Comparison of ENCODE assay signal across 8 cellular contexts in the genomic region with DNA sequence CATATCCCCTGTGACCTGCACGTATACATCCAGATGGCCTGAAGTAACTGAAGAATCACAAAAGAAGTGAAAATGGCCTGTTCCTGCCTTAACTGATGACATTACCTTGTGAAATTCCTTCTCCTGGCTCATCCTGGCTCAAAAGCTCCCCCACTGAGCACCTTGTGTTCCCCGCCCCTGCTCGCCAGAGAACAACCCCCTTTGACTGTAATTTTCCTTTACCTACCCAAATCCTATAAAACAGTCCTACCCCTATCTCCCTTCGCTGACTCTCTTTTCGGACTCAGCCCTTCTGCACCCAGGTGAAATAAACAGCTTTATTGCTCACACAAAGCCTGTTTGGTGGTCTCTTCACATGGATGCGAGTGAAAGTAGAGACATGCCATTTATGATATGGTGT. TPM values are rescaled to one million over a fixed set of nuclear protein-coding genes. Genes with fewer than 3 reads are reported as not detected.
DNase-seq lines count a peak whose midpoint lies in the region; ATAC-seq and TF ChIP-seq lines count a peak whose summit lies in the region.
"Not testable (repeated sequence)": the region's sequence is repeated elsewhere in the genome, so short reads cannot be mapped to it uniquely, and the experiment has no call there.
"Had no signal": no experiment of that assay in that cellular context is flagged by ENCODE, and none has a peak within 500 bp of the region (broad histone marks: within the 10 kb centered on the region; RNA-seq: fewer than 3 reads in every experiment).

No MANE protein-coding gene starts in this region.

- DNase-seq in ELF-1 (ENCODE audit: low read depth, low spot score), result peak; percentile 61
- not testable (repeated sequence) for DNase-seq in H7; WTC11 (ENCODE audit: low spot score); endothelial cell (ENCODE audit: low spot score); type B pancreatic cell (ENCODE audit: extremely low spot score, unreplicated experiment)

- peaks cover 32% of the 10 kb centered on the region for H3K4me1 Mint-ChIP-seq in WTC11
- H3K4me1 Mint-ChIP-seq in endothelial cell (ENCODE audit: unreplicated experiment); type B pancreatic cell (ENCODE audit: unreplicated experiment): not testable (repeated sequence)

- H3K9me3 Mint-ChIP-seq in WTC11; endothelial cell (ENCODE audit: unreplicated experiment); type B pancreatic cell: not testable (repeated sequence)

- H3K27me3 ChIP-seq in H7 (ENCODE audit: control insufficient read depth, insufficient read depth, low read length); HUES6 (ENCODE audit: control insufficient read depth, insufficient read depth, low read length); iPS-18a (ENCODE audit: control insufficient read depth, insufficient read depth, low read length): not testable (repeated sequence)

- peak overlapping the region; percentile 73 for H3K9ac ChIP-seq in HUES6 (ENCODE audit: low read length)
- not testable (repeated sequence) for H3K9ac ChIP-seq in iPS-18a (ENCODE audit: low read length)

- peak overlapping the region; percentile 98 for H3K27ac ChIP-seq in HUES6 (ENCODE audit: low read depth, low read length)
- not testable (repeated sequence) for H3K27ac ChIP-seq in iPS-18a (ENCODE audit: low read length)

- H3K27me3 Mint-ChIP-seq in WTC11 (ENCODE audit: low read depth); endothelial cell (ENCODE audit: unreplicated experiment); type B pancreatic cell: not testable (repeated sequence)

- not testable (repeated sequence) for TF ChIP-seq CTCF in WTC11 (IDR thresholded peaks at IDR 0.05); endothelial cell (IDR thresholded peaks at IDR 0.05; ENCODE audit: unreplicated experiment); type B pancreatic cell (conservative IDR thresholded peaks at IDR 0.05)

- not testable (repeated sequence) for ATAC-seq in WTC11

- not testable (repeated sequence) for H3K36me3 Mint-ChIP-seq in WTC11; endothelial cell (ENCODE audit: low read depth, unreplicated experiment); type B pancreatic cell

- H3K27ac Mint-ChIP-seq in WTC11 (peak overlapping the region; percentile 95), endothelial cell (ENCODE audit: unreplicated experiment) (peak overlapping the region; percentile 42), type B pancreatic cell (peak overlapping the region; percentile 27)

- peaks cover 31% of the 10 kb centered on the region for H3K4me1 ChIP-seq in HUES6 (ENCODE audit: control insufficient read depth, insufficient read depth, low read length)
- not testable (repeated sequence) for H3K4me1 ChIP-seq in iPS-18a (ENCODE audit: control insufficient read depth, low read depth, low read length)

- POLR2A ChIA-PET in WTC11 (lab: Charles Lee), result not testable (repeated sequence)

- CTCF ChIA-PET in WTC11 (lab: Charles Lee), result not testable (repeated sequence)

- H3K4me3 Mint-ChIP-seq in WTC11, result peak overlapping the region; percentile 58
- H3K4me3 Mint-ChIP-seq in endothelial cell (ENCODE audit: unreplicated experiment); type B pancreatic cell: not testable (repeated sequence)

- H3K9me3 ChIP-seq in HUES6 (ENCODE audit: control insufficient read depth, insufficient read depth, low read depth, low read length), result not testable (repeated sequence)
- peaks cover 12% of the 10 kb centered on the region for H3K9me3 ChIP-seq in iPS-18a (ENCODE audit: control insufficient read depth, low read depth, low read length)

- H3K36me3 ChIP-seq in H7 (replicated peaks; ENCODE audit: control insufficient read depth, insufficient read depth, low read length); iPS-18a (ENCODE audit: control insufficient read depth, low read depth, low read length): not testable (repeated sequence)
- H3K36me3 ChIP-seq in HUES6 (ENCODE audit: control insufficient read depth, insufficient read depth, low read length), result peaks cover 12% of the 10 kb centered on the region; the same call in 1 of the 2 replicates

- H3K4me3 ChIP-seq in H7 (ENCODE audit: insufficient read depth, low read depth, low read length) (peak overlapping the region; percentile 18; the same call in 1 of the 2 replicates), HUES6 (ENCODE audit: low read depth, low read length) (peak overlapping the region; percentile 55), iPS-18a (ENCODE audit: low read length) (peak overlapping the region; percentile 38)

RNA-seq across cellular contexts. Expression of a gene that starts 31.3 kb away (rescaled TPM):
- 67.4 and 76.7 TPM in 2 replicates for total RNA-seq in H7 (2014; rRNA removed; shearing (Covaris generic))
- total RNA-seq in WTC11 (2021), result 20.6 to 23.6 TPM (median 20.7 TPM) in 3 replicates
- total RNA-seq in endothelial cell (ENCODE audit: unreplicated experiment), result 18.3 TPM
- 12.9 and 15.2 TPM in 2 replicates for total RNA-seq in type B pancreatic cell (ENCODE audit: low replicate concordance)

RNA-seq across cellular contexts. Expression of a gene that starts 44.4 kb away (rescaled TPM):
- 2.3 and 3.0 TPM in 2 replicates for total RNA-seq in H7 (2014; rRNA removed; shearing (Covaris generic))
- total RNA-seq in WTC11 (2021) (1.3 to 1.8 TPM (median 1.5 TPM) in 3 replicates), endothelial cell (ENCODE audit: unreplicated experiment) (0.51 TPM), type B pancreatic cell (ENCODE audit: low replicate concordance) (0.64 and 0.65 TPM in 2 replicates)
- total RNA-seq: CD4-positive, alpha-beta T cell had no signal

Comparison
In these comparisons a context has a peak if more than half of its experiments do, and no peak if none do; other contexts are left out.
1. H3K27ac Mint-ChIP-seq: peak in every context shown above with its lines; median percentile 95 in WTC11; 42 in endothelial cell; 27 in type B pancreatic cell.